Comparison of ENCODE assay signal across 1 cellular context in genomic region chr21:41397416-41397815, GRCh38.
TF ChIP-seq lines count a peak whose summit lies in the region.

No MANE protein-coding gene starts in this region.

TF ChIP-seq in GM12878, 131 proteins besides CTCF, POLR2A, EP300 and RAD21:
- TF ChIP-seq ZNF384 (IDR thresholded peaks at IDR 0.05; ENCODE audit: borderline replicate concordance, low read depth, low read length) = no peak
- no peak for TF ChIP-seq GATAD2B (conservative IDR thresholded peaks at IDR 0.05; ENCODE audit: low read depth)
- TF ChIP-seq NFYA (IDR thresholded peaks at IDR 0.05; ENCODE audit: borderline replicate concordance, low read depth, low read length) = no peak
- TF ChIP-seq CHD1 (IDR thresholded peaks at IDR 0.05; ENCODE audit: low read depth, low read length) = no peak
- TF ChIP-seq MLLT1 (IDR thresholded peaks at IDR 0.05) = no peak
- 0 out of 2 replicates have a peak, but pooled peaks have one; percentile 36 for TF ChIP-seq PAX5 (IDR thresholded peaks at IDR 0.05; ENCODE audit: borderline replicate concordance, low read depth, low read length)
- no peak for TF ChIP-seq CBX3 (IDR thresholded peaks at IDR 0.05; ENCODE audit: borderline replicate concordance, low read depth)
- TF ChIP-seq TARDBP (IDR thresholded peaks at IDR 0.05; ENCODE audit: borderline replicate concordance) = no peak
- TF ChIP-seq SMAD5 (IDR thresholded peaks at IDR 0.05; ENCODE audit: low read depth) = no peak
